ENCODE assay signal across 8 cellular contexts in genomic region chr19:2268480-2268830, GRCh38. TPM values are rescaled to one million over a fixed set of nuclear protein-coding genes. Genes with fewer than 3 reads are reported as not detected.
DNase-seq lines count a peak whose midpoint lies in the region; ATAC-seq and TF ChIP-seq lines count a peak whose summit lies in the region.

No MANE protein-coding gene starts in this region.

- H3K23ac ChIP-seq in mesenchymal stem cell (ENCODE audit: low read length in 2 of 2): no peak overlapping the region

- intact Hi-C loops in transverse colon (cut with DNase I; ENCODE audit: low total_unique reads) (no loop called here), sciatic nerve (cut with DNase I) (no loop called here)

- H3K27ac ChIP-seq in mesenchymal stem cell (ENCODE audit: low read length, poor library complexity, severe bottlenecking): no peak overlapping the region
- H3K27ac ChIP-seq in transverse colon: peak overlapping the region; percentile 97 to 99 (median 99)

- H3K4ac ChIP-seq in mesenchymal stem cell (ENCODE audit: low read depth in 1 of 2, low read length in 2 of 2): no peak overlapping the region

- H2AFZ ChIP-seq in mesenchymal stem cell (ENCODE audit: low read depth, low read length): no peak overlapping the region

- no peak overlapping the region for H3K4me2 ChIP-seq in mesenchymal stem cell (ENCODE audit: low read length, poor library complexity, severe bottlenecking)

- WGBS in mesenchymal stem cell: 100% methylated on average over 3 of the region's 4 CpGs
- 88 to 92% methylated on average over 4 of the region's 4 CpGs for WGBS in transverse colon (ENCODE audit: low coverage in 1 of 2), 2 donors

- in situ Hi-C loops in transverse colon (cut with MboI; ENCODE audit: low pct_ligation_motif_present in 1 of 4, low pct_unique_long_range_greater_than_20kb in 1 of 4, low sequenced_read_pairs in 3 of 4): loop anchor here in 1 of 4 donors (25.0 kb wide), 1 partner anchor 106 kb away; the partner anchor contains the start of genes AP3D1 and DOT1L

- no peak overlapping the region for H2BK12ac ChIP-seq in mesenchymal stem cell (ENCODE audit: low read length in 2 of 2)

- H2BK120ac ChIP-seq in mesenchymal stem cell (ENCODE audit: low read depth, low read length): no peak overlapping the region

- no peaks in the 10 kb centered on the region for H3K9me3 Mint-ChIP-seq in activated naive CD4-positive, alpha-beta T cell treated with anti-CD3 and anti-CD28 coated beads, Interleukin-2, amount 50 U/mL, for 24 hours

- H3K18ac ChIP-seq in mesenchymal stem cell (ENCODE audit: low read depth in 1 of 2, low read length in 2 of 2): no peak overlapping the region

- TF ChIP-seq EP300 in transverse colon (IDR thresholded peaks at IDR 0.05; ENCODE audit: low read depth): no peak

- H3K9ac ChIP-seq in adipocyte (ENCODE audit: low read length) (peak overlapping the region; percentile 81), mesenchymal stem cell (ENCODE audit: low read length) (peak overlapping the region; percentile 80)

- peaks cover 15% of the 10 kb centered on the region for H3K36me3 ChIP-seq in adipocyte (ENCODE audit: control insufficient read depth, insufficient read depth, low read length, severe bottlenecking)
- peaks cover 17 to 24% of the 10 kb centered on the region in 2 experiments for H3K36me3 ChIP-seq in mesenchymal stem cell (ENCODE audit: control insufficient read depth in 1 of 2, insufficient read depth in 2 of 2, low read depth in 1 of 2, low read length in 2 of 2)
- peaks cover 0 to 12% (median 5%) of the 10 kb centered on the region in 4 donors for H3K36me3 ChIP-seq in transverse colon

- DNase-seq in activated naive CD4-positive, alpha-beta T cell (lab: John Stamatoyannopoulos, UW): no peak
- DNase-seq in adipocyte (ENCODE audit: low read depth) (no peak), mesenchymal stem cell (no peak), transverse colon (no peak), T1000 (lab: John Stamatoyannopoulos, UW) (no peak), hippocampal formation (lab: John Stamatoyannopoulos, UW) (no peak), sciatic nerve (ENCODE audit: low spot score) (no peak)

- H3K27me3 Mint-ChIP-seq in activated naive CD4-positive, alpha-beta T cell treated with anti-CD3 and anti-CD28 coated beads, Interleukin-2, amount 50 U/mL, for 24 hours: no peaks in the 10 kb centered on the region

- H3K4me1 ChIP-seq in adipocyte (ENCODE audit: control insufficient read depth, insufficient read depth, low read length): peaks cover 34% of the 10 kb centered on the region
- H3K4me1 ChIP-seq in mesenchymal stem cell (ENCODE audit: control insufficient read depth, insufficient read depth, low read depth, low read length): peaks cover 31% of the 10 kb centered on the region
- H3K4me1 ChIP-seq in transverse colon: peaks cover 31 to 46% (median 43%) of the 10 kb centered on the region in 4 donors

- no peak overlapping the region for H4K8ac ChIP-seq in mesenchymal stem cell (ENCODE audit: low read length)

- H3K27ac Mint-ChIP-seq in activated naive CD4-positive, alpha-beta T cell treated with anti-CD3 and anti-CD28 coated beads, Interleukin-2, amount 50 U/mL, for 24 hours: peak overlapping the region; percentile 41

- no peak overlapping the region for H2BK15ac ChIP-seq in mesenchymal stem cell (ENCODE audit: low read depth, poor library complexity, severe bottlenecking)

- H3K9me3 ChIP-seq in adipocyte (ENCODE audit: control insufficient read depth, low read length) (no peaks in the 10 kb centered on the region), mesenchymal stem cell (ENCODE audit: control insufficient read depth, low read length) (no peaks in the 10 kb centered on the region), transverse colon (no peaks in the 10 kb centered on the region)

- H3K4me1 Mint-ChIP-seq in activated naive CD4-positive, alpha-beta T cell treated with anti-CD3 and anti-CD28 coated beads, Interleukin-2, amount 50 U/mL, for 24 hours: peaks cover 20% of the 10 kb centered on the region

- H4K91ac ChIP-seq in mesenchymal stem cell (ENCODE audit: low read length): no peak overlapping the region

- peak overlapping the region; percentile 91 for H3K4me3 ChIP-seq in adipocyte (ENCODE audit: low read length)
- H3K4me3 ChIP-seq in mesenchymal stem cell (ENCODE audit: insufficient read depth in 1 of 2, low read depth in 1 of 2, low read length in 2 of 2): peak overlapping the region in 1 of 2 experiments; percentile 80
- peak overlapping the region in 3 of 4 donors; percentile 92 to 99 (median 94) for H3K4me3 ChIP-seq in transverse colon

- ATAC-seq in sciatic nerve: no peak

- no peak overlapping the region for H2AK5ac ChIP-seq in mesenchymal stem cell (ENCODE audit: low read length, severe bottlenecking)

- peak overlapping the region; percentile 89 for H3K4me3 Mint-ChIP-seq in activated naive CD4-positive, alpha-beta T cell treated with anti-CD3 and anti-CD28 coated beads, Interleukin-2, amount 50 U/mL, for 24 hours

- H2BK5ac ChIP-seq in mesenchymal stem cell (ENCODE audit: low read depth, low read length, poor library complexity, severe bottlenecking): no peak overlapping the region

- TF ChIP-seq POLR2A in transverse colon (IDR thresholded peaks at IDR 0.05): no peak

- peaks cover 8% of the 10 kb centered on the region for H3K36me3 Mint-ChIP-seq in activated naive CD4-positive, alpha-beta T cell treated with anti-CD3 and anti-CD28 coated beads, Interleukin-2, amount 50 U/mL, for 24 hours

- no peak for TF ChIP-seq CTCF in transverse colon (IDR thresholded peaks at IDR 0.05)

- no peak overlapping the region for H3K14ac ChIP-seq in mesenchymal stem cell (ENCODE audit: low read length in 2 of 2)

- peaks cover 5% of the 10 kb centered on the region for H3K79me1 ChIP-seq in mesenchymal stem cell (replicated peaks; ENCODE audit: low read length, poor library complexity, severe bottlenecking)

- H3K27me3 ChIP-seq in adipocyte (replicated peaks; ENCODE audit: control insufficient read depth, insufficient read depth, low read length) (no peaks in the 10 kb centered on the region), mesenchymal stem cell (ENCODE audit: control insufficient read depth in 1 of 2, insufficient read depth in 1 of 2, low read length in 2 of 2) (no peaks in the 10 kb centered on the region), transverse colon (no peaks in the 10 kb centered on the region)

RNA-seq across cellular contexts. Expression of gene JSRP1, which starts 12.2 kb away (rescaled TPM):
- polyA plus RNA-seq in mesenchymal stem cell (2013, experiment 1 of 2): 0.17 TPM
- polyA plus RNA-seq in mesenchymal stem cell (2013, experiment 2 of 2): 0.10 TPM
- 1 to 10 TPM in 1 of 4 donors, not detected in 3; 5.6 TPM for total RNA-seq in transverse colon
- not detected for total RNA-seq in sciatic nerve

RNA-seq across cellular contexts. Expression of gene PEAK3, which starts 13.5 kb away (rescaled TPM):
- 0.75 TPM for polyA plus RNA-seq in mesenchymal stem cell (2013, experiment 1 of 2)
- polyA plus RNA-seq in mesenchymal stem cell (2013, experiment 2 of 2): 0.88 TPM
- total RNA-seq in transverse colon (1 to 10 TPM in 2 of 4 donors, under 1 TPM in 1, not detected in 1; 0.27 to 1.1 (median 1.1) TPM), sciatic nerve (0.71 TPM)

RNA-seq across cellular contexts. Expression of gene AMH, which starts 19.3 kb away (rescaled TPM):
- 3.1 TPM for polyA plus RNA-seq in mesenchymal stem cell (2013, experiment 1 of 2)
- polyA plus RNA-seq in mesenchymal stem cell (2013, experiment 2 of 2): 3.1 TPM
- total RNA-seq in transverse colon: 1 to 10 TPM in 2 of 4 donors, not detected in 2; 1.1 to 3.5 TPM
- 1.3 TPM for total RNA-seq in sciatic nerve

RNA-seq across cellular contexts. Expression of gene SF3A2, which starts 31.8 kb away (rescaled TPM):
- polyA plus RNA-seq in mesenchymal stem cell (2013, experiment 1 of 2): 66.8 TPM
- 60.7 TPM for polyA plus RNA-seq in mesenchymal stem cell (2013, experiment 2 of 2)
- 10 to 100 TPM; 35.8 to 54.6 (median 41.6) TPM for total RNA-seq in transverse colon
- 65.0 TPM for total RNA-seq in sciatic nerve

RNA-seq across cellular contexts. Expression of gene PLEKHJ1, which starts 32.3 kb away (rescaled TPM):
- polyA plus RNA-seq in mesenchymal stem cell (2013, experiment 1 of 2): 53.7 TPM
- polyA plus RNA-seq in mesenchymal stem cell (2013, experiment 2 of 2): 52.9 TPM
- 100 to 1,000 TPM; 184 to 332 (median 254) TPM for total RNA-seq in transverse colon
- total RNA-seq in sciatic nerve: 34.2 TPM
